ENCODE assay signal across 9 cellular contexts in genomic region chr3:86254480-86254879, GRCh38.
"Had no signal": no experiment of that assay in that cellular context is flagged by ENCODE, and none has a peak within 500 bp of the region (broad histone marks: within the 10 kb centered on the region; RNA-seq: fewer than 3 reads in every experiment).

No MANE protein-coding gene starts in this region.

- H3K27me3 Mint-ChIP-seq: IgD-negative memory B cell had no signal

- H3K4me1 Mint-ChIP-seq: IgD-negative memory B cell had no signal

- H3K36me3 Mint-ChIP-seq: IgD-negative memory B cell had no signal

- DNase-seq: GM23248, GOT3, H7, HFFc6 had no signal

- H3K4me1 ChIP-seq: HAP-1 had no signal

- H3K27ac Mint-ChIP-seq: HFFc6, IgD-negative memory B cell had no signal

- H3K27ac ChIP-seq: GM23248, HL-60 had no signal

- H3K4me3 Mint-ChIP-seq: HFFc6, IgD-negative memory B cell had no signal

- H3K9me3 ChIP-seq: HAP-1 had no signal

- H3K4me3 ChIP-seq: GM23248, HAP-1 had no signal

- ATAC-seq: HCT116, HepG2 had no signal

- H3K36me3 ChIP-seq: HAP-1 had no signal
